1 cellular context compared by ENCODE assay signal in genomic region chr4:1055721-1056590, GRCh38.
TF ChIP-seq lines count a peak whose summit lies in the region.

No MANE protein-coding gene starts in this region.

TF ChIP-seq in GM23338, 12 proteins besides CTCF, POLR2A, EP300 and RAD21 (continued from another document):
- TF ChIP-seq ZNF462 (CRISPR knock-in tag; IDR thresholded peaks at IDR 0.05): no peak
- no peak for TF ChIP-seq NANOG (IDR thresholded peaks at IDR 0.05; ENCODE audit: borderline replicate concordance)
- TF ChIP-seq POLR2AphosphoS5 (IDR thresholded peaks at IDR 0.05; ENCODE audit: low read depth): no peak
